9 cellular contexts compared by ENCODE assay signal in genomic region chr6:42790549-42791181, GRCh38. TPM values are rescaled to one million over a fixed set of nuclear protein-coding genes. Genes with fewer than 3 reads are reported as not detected.
DNase-seq lines count a peak whose midpoint lies in the region; ATAC-seq and TF ChIP-seq lines count a peak whose summit lies in the region.
"Had no signal": no experiment of that assay in that cellular context is flagged by ENCODE, and none has a peak within 500 bp of the region (broad histone marks: within the 10 kb centered on the region; RNA-seq: fewer than 3 reads in every experiment).

No MANE protein-coding gene starts in this region.

- H3K4me3 ChIP-seq in DOHH2 (ENCODE audit: low read length) = no peak overlapping the region
- no peak overlapping the region for H3K4me3 ChIP-seq in fibroblast of lung (replicated peaks in 1 of 4; ENCODE audit: control extremely low read depth in 1 of 4, insufficient read depth in 1 of 4, low read depth in 3 of 4, low read length in 4 of 4)
- H3K4me3 ChIP-seq in rectal smooth muscle tissue (ENCODE audit: low read length) = no peak overlapping the region

- H2AFZ ChIP-seq in fibroblast of lung (ENCODE audit: low read length) = no peak overlapping the region

- no peak for ATAC-seq in GM21723 (IDR thresholded peaks at IDR 0.05; ENCODE audit: unreplicated experiment)

- TF ChIP-seq CTCF in DOHH2 (IDR thresholded peaks at IDR 0.05; ENCODE audit: low read depth, low read length, poor library complexity, severe bottlenecking) (no peak), RWPE1 (conservative IDR thresholded peaks at IDR 0.05; ENCODE audit: low read depth) (no peak), fibroblast of lung (conservative IDR thresholded peaks at IDR 0.05 in 1 of 2, IDR thresholded peaks at IDR 0.05 in 1 of 2; ENCODE audit: low read depth in 1 of 2, low read length in 2 of 2) (no peak), GM10248 (IDR thresholded peaks at IDR 0.05; ENCODE audit: control extremely low read depth, extremely low read depth, low read depth, missing control alignments) (no peak)

- DNase-seq in RWPE1 (ENCODE audit: low spot score) (no peak), fibroblast of lung (ENCODE audit: low read depth in 2 of 2) (no peak), NCI-H187 treated with DMSO at 0.1 percent for 48 hours (lab: John Stamatoyannopoulos, UW) (no peak), inferior parietal cortex (ENCODE audit: extremely low spot score) (no peak), GM10248 (ENCODE audit: extremely low spot score) (no peak)
- DNase-seq: HCEC 1CT had no signal

- CTCF ChIA-PET in RWPE1 (lab: Yijun Ruan, JAX) = no interaction called here
- CTCF ChIA-PET in GM10248 (lab: Yijun Ruan, JAX) = interaction anchor here (1.3 to 1.8 kb wide), 5 partner anchors 21 to 129 kb away, joined by 3 to 5 read pairs (median 3); no protein-coding TSS in a partner anchor

- H3K36me3 ChIP-seq in DOHH2 (ENCODE audit: control insufficient read depth, low read length) (peaks cover 42% of the 10 kb centered on the region), fibroblast of lung (ENCODE audit: control insufficient read depth, insufficient read depth, low read length) (peaks cover 2% of the 10 kb centered on the region), rectal smooth muscle tissue (ENCODE audit: control insufficient read depth, insufficient read depth, low read length) (no peaks in the 10 kb centered on the region)

- H3K9me3 ChIP-seq in DOHH2 (ENCODE audit: control insufficient read depth, insufficient read depth, low read length) = no peaks in the 10 kb centered on the region
- no peaks in the 10 kb centered on the region for H3K9me3 ChIP-seq in fibroblast of lung (ENCODE audit: control insufficient read depth, insufficient read depth, low read depth, low read length)

- no peaks in the 10 kb centered on the region for H3K9me2 ChIP-seq in DOHH2 (replicated peaks; ENCODE audit: control insufficient read depth, low read length)

- H3K27me3 ChIP-seq in DOHH2 (ENCODE audit: control insufficient read depth, low read length) (no peaks in the 10 kb centered on the region), fibroblast of lung (ENCODE audit: control insufficient read depth, insufficient read depth, low read length) (no peaks in the 10 kb centered on the region), rectal smooth muscle tissue (ENCODE audit: control insufficient read depth, insufficient read depth, low read length) (no peaks in the 10 kb centered on the region)

- peaks cover 48% of the 10 kb centered on the region for H3F3A ChIP-seq in DOHH2 (ENCODE audit: control insufficient read depth, insufficient read depth)

- H3K27ac ChIP-seq in DOHH2 (ENCODE audit: low read depth, low read length) = peak overlapping the region; percentile 13; the same call in 1 of the 2 replicates
- peak overlapping the region; percentile 60 for H3K27ac ChIP-seq in RWPE1
- H3K27ac ChIP-seq in fibroblast of lung (ENCODE audit: insufficient read depth, low read length) = peak overlapping the region; percentile 27
- H3K27ac ChIP-seq in rectal smooth muscle tissue (ENCODE audit: low read depth, low read length) = peak overlapping the region; percentile 11

- H3K4me1 ChIP-seq in DOHH2 (ENCODE audit: control insufficient read depth, low read length) = peaks cover 50% of the 10 kb centered on the region
- peaks cover 8% of the 10 kb centered on the region for H3K4me1 ChIP-seq in fibroblast of lung (ENCODE audit: control insufficient read depth, extremely low read depth, insufficient read depth, low read length)
- H3K4me1 ChIP-seq in rectal smooth muscle tissue (ENCODE audit: control insufficient read depth, insufficient read depth, low read length) = peaks cover 19% of the 10 kb centered on the region

- POLR2A ChIA-PET in RWPE1 (lab: Yijun Ruan, JAX; ENCODE audit: low non-redundant PET) = no interaction called here
- POLR2A ChIA-PET in GM10248 (lab: Yijun Ruan, JAX) = interaction anchor here (0.7 to 1.7 kb wide), 4 partner anchors 8 to 221 kb away, joined by 3 to 8 read pairs (median 5); partner anchors contain the start of genes BICRAL and TBCC

- H4K20me1 ChIP-seq in DOHH2 (ENCODE audit: control insufficient read depth, insufficient read depth, low read depth, low read length) (peaks cover 5% of the 10 kb centered on the region; the same call in 1 of the 2 replicates), fibroblast of lung (ENCODE audit: control insufficient read depth, extremely low read depth, insufficient read depth, low read length) (no peaks in the 10 kb centered on the region)

- H3K79me2 ChIP-seq in DOHH2 (ENCODE audit: control insufficient read depth, low read length) (peaks cover 62% of the 10 kb centered on the region), fibroblast of lung (ENCODE audit: control insufficient read depth, insufficient read depth, low read length) (peaks cover 20% of the 10 kb centered on the region)

- H3K9ac ChIP-seq in fibroblast of lung (ENCODE audit: insufficient read depth, low read length) (no peak overlapping the region), rectal smooth muscle tissue (ENCODE audit: low read length) (no peak overlapping the region)

- no peak overlapping the region; the same call in 1 of the 2 replicates for H3K4me2 ChIP-seq in DOHH2 (ENCODE audit: low read length)
- peak overlapping the region; percentile 54 for H3K4me2 ChIP-seq in fibroblast of lung (ENCODE audit: extremely low read depth, insufficient read depth, low read length)

RNA-seq across cellular contexts. Expression of gene BICRAL, which starts 8.8 kb away (rescaled TPM):
- total RNA-seq in fibroblast of lung = 4.9 and 6.9 TPM in 2 replicates
- polyA plus RNA-seq in fibroblast of lung = 10.2 and 11.5 TPM in 2 replicates
- 3.5 and 4.6 TPM in 2 replicates for polyA plus RNA-seq in fibroblast of lung (2012)
- 9.2 and 10.1 TPM in 2 replicates for polyA minus RNA-seq in fibroblast of lung (ENCODE audit: low replicate concordance)

RNA-seq across cellular contexts. Expression of gene TBCC, which starts 44.8 kb away (rescaled TPM):
- 50.0 and 50.6 TPM in 2 replicates for total RNA-seq in fibroblast of lung
- 18.2 and 18.7 TPM in 2 replicates for polyA plus RNA-seq in fibroblast of lung
- 22.5 and 25.1 TPM in 2 replicates for polyA plus RNA-seq in fibroblast of lung (2012)
- 19.8 and 31.7 TPM in 2 replicates for polyA minus RNA-seq in fibroblast of lung (ENCODE audit: low replicate concordance)
